ENCODE assay signal across 1 cellular context in the genomic region with DNA sequence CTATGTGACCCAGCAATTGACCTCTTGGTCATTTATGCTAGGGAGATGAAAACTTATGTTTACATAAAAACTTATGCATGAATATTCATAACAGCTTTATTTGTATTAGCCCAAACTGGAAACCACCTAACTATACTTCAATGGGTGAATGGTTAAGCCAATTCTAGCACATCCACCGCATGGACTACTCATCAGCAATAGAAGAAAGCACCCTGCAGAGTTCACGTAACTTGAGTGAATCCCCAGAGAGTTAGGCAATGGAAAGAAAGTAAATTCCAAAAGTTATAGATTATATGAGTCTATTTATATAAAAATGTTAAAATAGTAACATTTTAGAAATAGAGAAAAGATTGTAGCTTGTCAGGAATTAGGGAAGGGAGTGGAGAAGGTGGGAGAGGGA.
A peak's percentile ranks its signal among the peaks of the same experiment; 100 is the strongest.
TF ChIP-seq lines count a peak whose summit lies in the region.

No MANE protein-coding gene starts in this region.

TF ChIP-seq in GM12878, 131 proteins besides CTCF, POLR2A, EP300 and RAD21:
- TF ChIP-seq MEF2B (IDR thresholded peaks at IDR 0.05; ENCODE audit: partially characterized antibody, poor library complexity, severe bottlenecking) (peak; percentile 60), NFIC (IDR thresholded peaks at IDR 0.05; ENCODE audit: low read depth, low read length) (no peak)
